In genomic region chr1:94411217-94411616, GRCh38 we compare ENCODE assay signal across 14 cellular contexts. TPM values are rescaled to one million over a fixed set of nuclear protein-coding genes. Genes with fewer than 3 reads are reported as not detected.
A peak's percentile ranks its signal among the peaks of the same experiment; 100 is the strongest.
DNase-seq lines count a peak whose midpoint lies in the region; ATAC-seq, FAIRE-seq and TF ChIP-seq lines count a peak whose summit lies in the region.
"Had no signal": no experiment of that assay in that cellular context is flagged by ENCODE, and none has a peak within 500 bp of the region (broad histone marks: within the 10 kb centered on the region; RNA-seq: fewer than 3 reads in every experiment).

No MANE protein-coding gene starts in this region.

- no peaks in the 10 kb centered on the region for H3K36me3 Mint-ChIP-seq in activated B cell treated with CpG ODN at 0.5 μM for 24 hours (ENCODE audit: low read depth)
- no peaks in the 10 kb centered on the region for H3K36me3 Mint-ChIP-seq in activated CD4-positive, alpha-beta T cell treated with anti-CD3 and anti-CD28 coated beads for 36 hours (ENCODE audit: low read depth)
- H3K36me3 Mint-ChIP-seq: CD4-positive, alpha-beta memory T cell; WTC11 had no signal

- TF ChIP-seq RAD21 in HepG2 (CRISPR knock-in tag; IDR thresholded peaks at IDR 0.05), result no peak

- H3K4me1 ChIP-seq in HepG2 (ENCODE audit: insufficient read depth, low read length), result peaks cover 21% of the 10 kb centered on the region

- DNase-seq in activated B cell treated with CpG ODN at 0.5 μM for 24 hours (no peak), HepG2 (ENCODE audit: low spot score) (no peak), Right ventricle myocardium superior (no peak)
- no peak for DNase-seq in activated T-cell treated with anti-CD3 and anti-CD28 coated beads, Interleukin-2, amount 50 U/mL, for 48 hours
- no peak for DNase-seq in activated CD4-positive, alpha-beta T cell treated with anti-CD3 and anti-CD28 coated beads for 36 hours
- DNase-seq: CD4-positive, alpha-beta memory T cell; NCI-H2107; RPMI8226; stimulated activated CD4-positive, alpha-beta T cell treated with anti-CD3 and anti-CD28 coated beads, Interleukin-4, amount 100 ng/mL, for 4 hours had no signal

- no peak for TF ChIP-seq EP300 in HepG2 (IDR thresholded peaks at IDR 0.05; ENCODE audit: low read depth in 2 of 2, low read length in 2 of 2)
- TF ChIP-seq EP300 in HepG2 (CRISPR knock-in tag; IDR thresholded peaks at IDR 0.05; ENCODE audit: borderline replicate concordance), result no peak

- WGBS in HepG2 (ENCODE audit: low lambda C conversion rate), result 68% methylated on average over 1 of the region's 1 CpG

- H3K9me3 Mint-ChIP-seq in activated B cell treated with CpG ODN at 0.5 μM for 24 hours, result no peaks in the 10 kb centered on the region
- H3K9me3 Mint-ChIP-seq in activated CD4-positive, alpha-beta T cell treated with anti-CD3 and anti-CD28 coated beads for 36 hours (ENCODE audit: low read depth), result no peaks in the 10 kb centered on the region
- H3K9me3 Mint-ChIP-seq: CD4-positive, alpha-beta memory T cell; WTC11 had no signal

- FAIRE-seq in HepG2 (lab: Jason Lieb, UNC), result no peak

- H3K9ac ChIP-seq in HepG2 (ENCODE audit: insufficient read depth, low read depth, low read length), result no peak overlapping the region

- no peaks in the 10 kb centered on the region for H3K79me2 ChIP-seq in HepG2 (ENCODE audit: insufficient read depth, low read length)

- H3K27ac Mint-ChIP-seq in activated B cell treated with CpG ODN at 0.5 μM for 24 hours, result no peak overlapping the region
- no peak overlapping the region for H3K27ac Mint-ChIP-seq in activated CD4-positive, alpha-beta T cell treated with anti-CD3 and anti-CD28 coated beads for 36 hours
- H3K27ac Mint-ChIP-seq: CD4-positive, alpha-beta memory T cell; progenitor cell of endocrine pancreas; WTC11 had no signal

- H2AFZ ChIP-seq in HepG2 (ENCODE audit: low read length), result no peak overlapping the region

- BruUV-seq in HepG2 (replicated peaks; lab: Mats Ljungman, UMichigan), result no TSS peak

- no peak for TF ChIP-seq POLR2A in HepG2 (IDR thresholded peaks at IDR 0.05; ENCODE audit: insufficient read depth in 1 of 2, low read depth in 2 of 2, low read length in 2 of 2)

- CTCF ChIA-PET in activated B cell treated with CpG ODN at 0.5 μM for 24 hours (lab: Charles Lee) (no interaction called here), HepG2 (lab: Yijun Ruan, JAX; ENCODE audit: low intra/inter-chr PET ratio, low total read pairs) (no interaction called here)
- CTCF ChIA-PET in activated CD4-positive, alpha-beta T cell treated with anti-CD3 and anti-CD28 coated beads for 36 hours (lab: Charles Lee), result no interaction called here

- intact Hi-C loops in activated B cell treated with CpG ODN at 0.5 μM for 24 hours (cut with micrococcal nuclease), result loop anchor here (10.0 kb wide), 2 partner anchors 564 to 726 kb away; partner anchors contain the start of gene BCAR3
- intact Hi-C loops in HepG2 (cut with micrococcal nuclease; ENCODE audit: unreplicated experiment), result no loop called here
- intact Hi-C loops in Right ventricle myocardium superior (cut with DNase I), result no loop called here
- intact Hi-C loops in activated CD4-positive, alpha-beta T cell treated with anti-CD3 and anti-CD28 coated beads for 36 hours (cut with DNase I, micrococcal nuclease), result loop anchor here in 1 of 2 experiments (10.0 kb wide), 2 partner anchors 1066 to 1236 kb away; partner anchors contain the start of gene DR1

- no peaks in the 10 kb centered on the region for H3K9me3 ChIP-seq in HepG2 (ENCODE audit: low read length)

- H3K27me3 ChIP-seq in HepG2 (ENCODE audit: control insufficient read depth in 1 of 2, insufficient read depth in 2 of 2, low read length in 2 of 2), result no peaks in the 10 kb centered on the region

- TF ChIP-seq CTCF in activated B cell treated with CpG ODN at 0.5 μM for 24 hours (IDR thresholded peaks at IDR 0.05), result no peak
- TF ChIP-seq CTCF in HepG2 (CRISPR knock-in tag; IDR thresholded peaks at IDR 0.05), result no peak

- no peak overlapping the region for H3K4me3 ChIP-seq in HepG2 (replicated peaks in 1 of 3; ENCODE audit: insufficient read depth in 1 of 3, low read depth in 2 of 3, low read length in 3 of 3)

- peak; percentile 94 for ATAC-seq in GM18858 (IDR thresholded peaks at IDR 0.05; ENCODE audit: unreplicated experiment)
- peak; percentile 63 for ATAC-seq in GM21528 (IDR thresholded peaks at IDR 0.05; ENCODE audit: low FRiP score, unreplicated experiment)
- ATAC-seq in HG03103 (IDR thresholded peaks at IDR 0.05; ENCODE audit: low read depth, unreplicated experiment), result peak; percentile 78
- ATAC-seq in activated B cell treated with CpG ODN at 0.5 μM for 24 hours (ENCODE audit: low read depth), result peak; percentile 82
- ATAC-seq in HepG2, result no peak
- ATAC-seq in Right ventricle myocardium superior (ENCODE audit: poor library complexity), result no peak
- ATAC-seq in activated CD4-positive, alpha-beta T cell treated with anti-CD3 and anti-CD28 coated beads for 36 hours, result no peak
- ATAC-seq: WTC11 had no signal

- H3K4me1 Mint-ChIP-seq in activated B cell treated with CpG ODN at 0.5 μM for 24 hours, result peaks cover 9% of the 10 kb centered on the region
- peaks cover 11% of the 10 kb centered on the region for H3K4me1 Mint-ChIP-seq in activated CD4-positive, alpha-beta T cell treated with anti-CD3 and anti-CD28 coated beads for 36 hours
- H3K4me1 Mint-ChIP-seq: CD4-positive, alpha-beta memory T cell had no signal

- POLR2A ChIA-PET in activated B cell treated with CpG ODN at 0.5 μM for 24 hours (lab: Charles Lee) (no interaction called here), HepG2 (lab: Yijun Ruan, JAX) (no interaction called here)
- POLR2A ChIA-PET in activated CD4-positive, alpha-beta T cell treated with anti-CD3 and anti-CD28 coated beads for 36 hours (lab: Charles Lee), result no interaction called here

- H3K27me3 Mint-ChIP-seq in activated B cell treated with CpG ODN at 0.5 μM for 24 hours, result peaks cover 8% of the 10 kb centered on the region
- H3K27me3 Mint-ChIP-seq in activated CD4-positive, alpha-beta T cell treated with anti-CD3 and anti-CD28 coated beads for 36 hours, result peaks cover 12% of the 10 kb centered on the region

- no peak overlapping the region for H3K27ac ChIP-seq in HepG2 (ENCODE audit: extremely low read length, insufficient read depth, low read length)

- no peaks in the 10 kb centered on the region for H3K36me3 ChIP-seq in HepG2 (replicated peaks in 1 of 2; ENCODE audit: control insufficient read depth in 1 of 2, insufficient read depth in 2 of 2, low read length in 2 of 2)

- in situ Hi-C loops in HepG2 (cut with HindIII; ENCODE audit: extremely low pct_ligation_motif_present, low pct_unique_long_range_greater_than_20kb), result no loop called here

- no peaks in the 10 kb centered on the region for H4K20me1 ChIP-seq in HepG2 (ENCODE audit: insufficient read depth, low read length)

- no peak overlapping the region for H3K4me3 Mint-ChIP-seq in activated B cell treated with CpG ODN at 0.5 μM for 24 hours
- H3K4me3 Mint-ChIP-seq in activated CD4-positive, alpha-beta T cell treated with anti-CD3 and anti-CD28 coated beads for 36 hours, result no peak overlapping the region
- H3K4me3 Mint-ChIP-seq: CD4-positive, alpha-beta memory T cell; WTC11 had no signal

- no peak overlapping the region for H3K4me2 ChIP-seq in HepG2 (ENCODE audit: low read depth, low read length)

TF ChIP-seq in HepG2, 621 proteins besides CTCF, POLR2A, EP300 and RAD21 (continues in another document):
- TF ChIP-seq ZNF768 (CRISPR knock-in tag; IDR thresholded peaks at IDR 0.05), result no peak
- no peak for TF ChIP-seq HNRNPLL (IDR thresholded peaks at IDR 0.05; ENCODE audit: low read depth, low read length, poor library complexity, severe bottlenecking)
- no peak for TF ChIP-seq IRX3 (CRISPR knock-in tag; IDR thresholded peaks at IDR 0.05; ENCODE audit: borderline replicate concordance, low read depth)
- TF ChIP-seq EEA1 (CRISPR knock-in tag; IDR thresholded peaks at IDR 0.05; ENCODE audit: borderline replicate concordance), result no peak
- TF ChIP-seq MTA3 (CRISPR knock-in tag; IDR thresholded peaks at IDR 0.05), result no peak
- TF ChIP-seq CENPX (CRISPR knock-in tag; IDR thresholded peaks at IDR 0.05), result no peak

RNA-seq across cellular contexts. Expression of gene ABCD3, which starts 7.0 kb away (rescaled TPM):
- total RNA-seq in activated B cell treated with CpG ODN at 0.5 μM for 24 hours (20.8 and 23.2 TPM in 2 replicates), HepG2 (2016; rRNA removed; fragmentation: Illumina TruSeq; extraction: Trizol) (166 and 190 TPM in 2 replicates), Right ventricle myocardium superior (65.7 TPM)
- 66.2 and 84.8 TPM in 2 replicates for total RNA-seq in HepG2 (2016; cell fraction: cytosol; rRNA removed; fragmentation: Illumina TruSeq; extraction: Trizol; ENCODE audit: low read depth)
- 168 and 184 TPM in 2 replicates for total RNA-seq in HepG2 (2016; cell fraction: insoluble cytoplasmic fraction; rRNA removed; fragmentation: Illumina TruSeq; extraction: Trizol)
- 66.9 and 77.6 TPM in 2 replicates for total RNA-seq in HepG2 (2016; cell fraction: membrane; rRNA removed; fragmentation: Illumina TruSeq; extraction: Trizol)
- 154 and 164 TPM in 2 replicates for total RNA-seq in HepG2 (2016; cell fraction: nucleus; rRNA removed; fragmentation: Illumina TruSeq; extraction: Trizol)
- 22.4 and 27.5 TPM in 2 replicates for polyA plus RNA-seq in HepG2 (2011; rRNA removed)
- polyA plus RNA-seq in HepG2 (2011; cell fraction: cytosol; rRNA removed), result 8.7 and 15.2 TPM in 2 replicates
- 24.3 and 26.2 TPM in 2 replicates for polyA plus RNA-seq in HepG2 (2011; cell fraction: nucleus; rRNA removed)
- 41.7 and 57.2 TPM in 2 replicates for polyA plus RNA-seq in HepG2 (2012)
- polyA plus RNA-seq in HepG2 (2016; cell fraction: cytosol; fragmentation: Illumina TruSeq; extraction: Trizol; ENCODE audit: low read depth), result 8.6 and 8.9 TPM in 2 replicates
- 123 and 132 TPM in 2 replicates for polyA plus RNA-seq in HepG2 (2016; cell fraction: insoluble cytoplasmic fraction; fragmentation: Illumina TruSeq; extraction: Trizol; ENCODE audit: low read depth)
- 19.5 and 20.3 TPM in 2 replicates for polyA plus RNA-seq in HepG2 (2016; cell fraction: membrane; fragmentation: Illumina TruSeq; extraction: Trizol; ENCODE audit: low read depth)
- 156 TPM in 2 replicates for polyA plus RNA-seq in HepG2 (2016; cell fraction: nucleus; fragmentation: Illumina TruSeq; extraction: Trizol; ENCODE audit: insufficient read depth, low read depth)
- 16.6 and 17.0 TPM in 2 replicates for polyA minus RNA-seq in HepG2 (2011; rRNA and poly(A)+ RNA removed; ENCODE audit: low replicate concordance)
- 39.1 and 39.2 TPM in 2 replicates for polyA minus RNA-seq in HepG2 (2011; cell fraction: cytosol; rRNA and poly(A)+ RNA removed)
- polyA minus RNA-seq in HepG2 (2011; cell fraction: nucleus; rRNA and poly(A)+ RNA removed), result 124 and 125 TPM in 2 replicates
- 10 to 100 TPM; 46.1 to 67.1 TPM for total RNA-seq in activated CD4-positive, alpha-beta T cell treated with anti-CD3 and anti-CD28 coated beads for 36 hours

Comparison
In these comparisons a context has a peak if more than half of its experiments do, and no peak if none do; other contexts are left out.
1. ATAC-seq: peak in GM18858 (single experiment), GM21528 (single experiment), HG03103 (single experiment) and activated B cell treated with CpG ODN at 0.5 μM for 24 hours (single experiment); none in HepG2 (single experiment), Right ventricle myocardium superior (single experiment) and activated CD4-positive, alpha-beta T cell treated with anti-CD3 and anti-CD28 coated beads for 36 hours (single experiment).